Comparison of ENCODE assay signal across 1 cellular context in genomic region chr10:43106256-43107091, GRCh38.
TF ChIP-seq lines count a peak whose summit lies in the region.

No MANE protein-coding gene starts in this region.

TF ChIP-seq in GM23338, 12 proteins besides CTCF, POLR2A, EP300 and RAD21 (continued from another document):
- TF ChIP-seq ZNF462 (CRISPR knock-in tag; IDR thresholded peaks at IDR 0.05): no peak
- TF ChIP-seq EZH2 (IDR thresholded peaks at IDR 0.05; ENCODE audit: low read depth, unreplicated experiment): no peak
- no peak for TF ChIP-seq ZNF331 (CRISPR knock-in tag; IDR thresholded peaks at IDR 0.05; ENCODE audit: low read depth)
- TF ChIP-seq JUNB (IDR thresholded peaks at IDR 0.05; ENCODE audit: unreplicated experiment): no peak
- no peak for TF ChIP-seq EZH2phosphoT487 (IDR thresholded peaks at IDR 0.05; ENCODE audit: unreplicated experiment)
- TF ChIP-seq POLR2AphosphoS5 (IDR thresholded peaks at IDR 0.05; ENCODE audit: low read depth): no peak
- TF ChIP-seq NANOG (IDR thresholded peaks at IDR 0.05; ENCODE audit: borderline replicate concordance): no peak
- TF ChIP-seq STAT1 (IDR thresholded peaks at IDR 0.05; ENCODE audit: unreplicated experiment): no peak
- TF ChIP-seq REST (IDR thresholded peaks at IDR 0.05; ENCODE audit: unreplicated experiment): no peak
- TF ChIP-seq CREB1 (CRISPR knock-in tag; IDR thresholded peaks at IDR 0.05; ENCODE audit: low read depth): no peak
